Comparison of ENCODE assay signal across 21 cellular contexts in the genomic region with DNA sequence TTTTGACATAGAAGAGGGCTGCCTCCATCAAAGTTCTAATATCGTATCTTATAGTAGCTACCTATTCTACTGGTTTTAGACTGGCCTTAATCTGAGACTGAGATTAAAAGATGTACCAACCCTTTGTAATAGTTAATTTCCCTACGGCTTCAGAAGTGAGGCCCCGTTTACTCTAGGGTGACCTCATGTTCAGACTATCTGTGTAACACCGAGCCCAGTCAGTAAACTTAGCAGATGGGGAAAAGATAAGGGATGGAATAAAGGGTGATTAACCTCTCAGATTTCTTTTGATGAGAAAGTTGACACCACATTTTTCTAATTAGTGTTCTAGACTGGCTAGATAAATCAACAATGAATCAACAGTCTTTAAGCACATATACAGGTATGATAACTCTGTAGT.
"Had no signal": no experiment of that assay in that cellular context is flagged by ENCODE, and none has a peak within 500 bp of the region (broad histone marks: within the 10 kb centered on the region; RNA-seq: fewer than 3 reads in every experiment).

No MANE protein-coding gene starts in this region.

- H3K36me3 Mint-ChIP-seq: activated naive CD4-positive, alpha-beta T cell treated with anti-CD3 and anti-CD28 coated beads, Interleukin-2, amount 50 U/mL, for 72 hours; mesothelial cell of epicardium; natural killer cell treated with Interleukin-12 subunit alpha and Interleukin-12 subunit beta and Interleukin-15 and Interleukin-18, amount 100 ng/mL, for 72 hours; stimulated activated naive B cell treated with anti-CD40 and anti-IgM and Interleukin-4, amounts not matched to agents 10 μg/mL and 1 μg/mL and 100 μg/mL, for 72 hours; WTC11 had no signal

- H3K27ac ChIP-seq: adrenal gland, neutrophil, parathyroid adenoma, upper lobe of right lung had no signal

- H3K4me1 ChIP-seq: adrenal gland, parathyroid adenoma, upper lobe of right lung had no signal

- H3K4me3 Mint-ChIP-seq: activated CD4-positive, alpha-beta T cell treated with anti-CD3 and anti-CD28 coated beads for 36 hours; activated T-helper 1 cell treated with anti-CD3 and anti-CD28 coated beads, Interleukin-12 subunit alpha, Interleukin-12 subunit beta, Interleukin-2, Interleukin-4 antibody, amounts not matched to agents 30 ng/mL and 10 ng/mL and 1 ng/mL, durations not matched to agents 14 hours and 24 hours and 36 hours; mesothelial cell of epicardium; natural killer cell treated with Interleukin-12 subunit alpha and Interleukin-12 subunit beta and Interleukin-15 and Interleukin-18, amount 100 ng/mL, for 72 hours; stimulated activated naive B cell treated with anti-CD40 and anti-IgM and Interleukin-4, amounts not matched to agents 10 μg/mL and 1 μg/mL and 100 μg/mL, for 72 hours; WTC11 had no signal

- H3K9me3 Mint-ChIP-seq: activated T-helper 1 cell treated with anti-CD3 and anti-CD28 coated beads, Interleukin-12 subunit alpha, Interleukin-12 subunit beta, Interleukin-2, Interleukin-4 antibody, amounts not matched to agents 30 ng/mL and 10 ng/mL and 1 ng/mL, durations not matched to agents 14 hours and 24 hours and 36 hours; stimulated activated naive B cell treated with anti-CD40 and anti-IgM and Interleukin-4, amounts not matched to agents 10 μg/mL and 1 μg/mL and 100 μg/mL, for 72 hours had no signal

- H3K27me3 Mint-ChIP-seq: natural killer cell treated with Interleukin-12 subunit alpha and Interleukin-12 subunit beta and Interleukin-15 and Interleukin-18, amount 100 ng/mL, for 72 hours; stimulated activated naive B cell treated with anti-CD40 and anti-IgM and Interleukin-4, amounts not matched to agents 10 μg/mL and 1 μg/mL and 100 μg/mL, for 72 hours had no signal

- DNase-seq: activated CD4-positive, alpha-beta T cell treated with anti-CD3 and anti-CD28 coated beads for 36 hours; activated CD4-positive, alpha-beta T cell treated with anti-CD3 and anti-CD28 coated beads, Interleukin-2, amount 50 U/mL, for 48 hours; activated gamma-delta T cell treated with Interleukin-2 at 50 U/mL for 16 hours; adrenal gland; foreskin fibroblast; glutamatergic neuron; hypothalamus; islet precursor cell; left colon; stimulated activated CD4-positive, alpha-beta T cell treated with anti-CD3 and anti-CD28 coated beads, Interleukin-4, amount 100 ng/mL, for 4 hours; stimulated activated naive B cell treated with anti-CD40 and anti-IgM and Interleukin-4, amounts not matched to agents 10 μg/mL and 1 μg/mL and 100 μg/mL, for 72 hours; upper lobe of right lung had no signal

- H3K27me3 ChIP-seq: adrenal gland, neutrophil, upper lobe of right lung had no signal

- ATAC-seq: activated CD4-positive, alpha-beta T cell treated with anti-CD3 and anti-CD28 coated beads for 36 hours; activated naive CD4-positive, alpha-beta T cell treated with anti-CD3 and anti-CD28 coated beads, Interleukin-2, amount 50 U/mL, for 72 hours; left colon; natural killer cell treated with Interleukin-12 subunit alpha and Interleukin-12 subunit beta and Interleukin-15 and Interleukin-18, amount 100 ng/mL, for 72 hours; sciatic nerve; stimulated activated naive B cell treated with anti-CD40 and anti-IgM and Interleukin-4, amounts not matched to agents 10 μg/mL and 1 μg/mL and 100 μg/mL, for 72 hours; upper lobe of right lung; WTC11 had no signal

- H3K27ac Mint-ChIP-seq: activated CD4-positive, alpha-beta T cell treated with anti-CD3 and anti-CD28 coated beads for 36 hours; activated naive CD4-positive, alpha-beta T cell treated with anti-CD3 and anti-CD28 coated beads, Interleukin-2, amount 50 U/mL, for 72 hours; activated T-helper 1 cell treated with anti-CD3 and anti-CD28 coated beads, Interleukin-12 subunit alpha, Interleukin-12 subunit beta, Interleukin-2, Interleukin-4 antibody, amounts not matched to agents 30 ng/mL and 10 ng/mL and 1 ng/mL, durations not matched to agents 14 hours and 24 hours and 36 hours; mesothelial cell of epicardium; natural killer cell treated with Interleukin-12 subunit alpha and Interleukin-12 subunit beta and Interleukin-15 and Interleukin-18, amount 100 ng/mL, for 72 hours; stimulated activated naive B cell treated with anti-CD40 and anti-IgM and Interleukin-4, amounts not matched to agents 10 μg/mL and 1 μg/mL and 100 μg/mL, for 72 hours; WTC11 had no signal

- H3K4me1 Mint-ChIP-seq: activated CD4-positive, alpha-beta T cell treated with anti-CD3 and anti-CD28 coated beads for 36 hours; stimulated activated naive B cell treated with anti-CD40 and anti-IgM and Interleukin-4, amounts not matched to agents 10 μg/mL and 1 μg/mL and 100 μg/mL, for 72 hours had no signal

- H3K9me3 ChIP-seq: adrenal gland, neutrophil, upper lobe of right lung had no signal

- H3K4me3 ChIP-seq: adrenal gland, lung, upper lobe of right lung had no signal

- H3K36me3 ChIP-seq: adrenal gland, neutrophil, upper lobe of right lung had no signal
